ENCODE assay signal across 8 cellular contexts in genomic region chr2:239682518-239682917, GRCh38.
"Had no signal": no experiment of that assay in that cellular context is flagged by ENCODE, and none has a peak within 500 bp of the region (broad histone marks: within the 10 kb centered on the region; RNA-seq: fewer than 3 reads in every experiment).

No MANE protein-coding gene starts in this region.

- H3K4me1 ChIP-seq: HAP-1 had no signal

- DNase-seq: GOT3, H7, KBM-7 had no signal

- H3K9me3 ChIP-seq: HAP-1 had no signal

- ATAC-seq: HCT116 had no signal

- H3K9ac ChIP-seq: GM23248 had no signal

- H3K36me3 ChIP-seq: HAP-1 had no signal

- H2AFZ ChIP-seq: GM23248 had no signal

- H3K4me1 Mint-ChIP-seq: IgD-negative memory B cell had no signal

- H3K4me3 ChIP-seq: GM23248, HAP-1 had no signal

- H3K27ac Mint-ChIP-seq: IgD-negative memory B cell had no signal

- H3K4me3 Mint-ChIP-seq: IgD-negative memory B cell had no signal

- FAIRE-seq: HTR-8/SVneo had no signal

- H3K36me3 Mint-ChIP-seq: IgD-negative memory B cell had no signal

- H3K27ac ChIP-seq: GM23248 had no signal
